In genomic region chr2:30768036-30768686, GRCh38 we compare ENCODE assay signal across 1 cellular context.
TF ChIP-seq lines count a peak whose summit lies in the region.

No MANE protein-coding gene starts in this region.

TF ChIP-seq in IMR-90, 13 proteins besides CTCF, POLR2A, EP300 and RAD21 (continued from another document):
- no peak for TF ChIP-seq USF2 (IDR thresholded peaks at IDR 0.05; ENCODE audit: low read depth, low read length)
- no peak for TF ChIP-seq MAZ (IDR thresholded peaks at IDR 0.05; ENCODE audit: borderline replicate concordance, low read depth, low read length)
- TF ChIP-seq NFE2L2 (IDR thresholded peaks at IDR 0.05; ENCODE audit: low read depth, low read length) = no peak
- TF ChIP-seq CEBPB (IDR thresholded peaks at IDR 0.05; ENCODE audit: low read depth, low read length) = no peak
- no peak for TF ChIP-seq ELK1 (IDR thresholded peaks at IDR 0.05; ENCODE audit: borderline replicate concordance, low read depth, low read length)
- TF ChIP-seq BHLHE40 (IDR thresholded peaks at IDR 0.05; ENCODE audit: low read depth, low read length) = no peak
- TF ChIP-seq RFX5 (IDR thresholded peaks at IDR 0.05; ENCODE audit: low read depth, low read length) = no peak
- TF ChIP-seq FOS (IDR thresholded peaks at IDR 0.05; ENCODE audit: low read depth, low read length) = no peak
- TF ChIP-seq MAFK (IDR thresholded peaks at IDR 0.05; ENCODE audit: low read depth, low read length) = no peak
- TF ChIP-seq MXI1 (IDR thresholded peaks at IDR 0.05; ENCODE audit: borderline replicate concordance, low read depth, low read length) = no peak
- TF ChIP-seq RCOR1 (IDR thresholded peaks at IDR 0.05; ENCODE audit: insufficient replicate concordance, low read length) = no peak
- no peak for TF ChIP-seq SMC3 (IDR thresholded peaks at IDR 0.05; ENCODE audit: low read depth, low read length)
